ENCODE assay signal across 22 cellular contexts in genomic region chr17:49349535-49349934, GRCh38. TPM values are rescaled to one million over a fixed set of nuclear protein-coding genes. Genes with fewer than 3 reads are reported as not detected.
DNase-seq lines count a peak whose midpoint lies in the region; ATAC-seq and TF ChIP-seq lines count a peak whose summit lies in the region.
"Had no signal": no experiment of that assay in that cellular context is flagged by ENCODE, and none has a peak within 500 bp of the region (broad histone marks: within the 10 kb centered on the region; RNA-seq: fewer than 3 reads in every experiment).

No MANE protein-coding gene starts in this region.

- no peak for ATAC-seq in GM18517 (IDR thresholded peaks at IDR 0.05; ENCODE audit: unreplicated experiment)
- ATAC-seq: GM23338, Panc1 had no signal

- peaks cover 6% of the 10 kb centered on the region for H3K4me1 Mint-ChIP-seq in MCF 10A (ENCODE audit: insufficient read depth, unreplicated experiment)
- H3K4me1 Mint-ChIP-seq in mesothelial cell of epicardium, result peaks cover 6% of the 10 kb centered on the region

- TF ChIP-seq CTCF in MCF 10A (IDR thresholded peaks at IDR 0.05; ENCODE audit: unreplicated experiment) (no peak), breast epithelium (IDR thresholded peaks at IDR 0.05) (no peak), HEK293 (tag by site-specific recombination; IDR thresholded peaks at IDR 0.05) (no peak), RWPE1 (conservative IDR thresholded peaks at IDR 0.05; ENCODE audit: low read depth) (no peak), mesothelial cell of epicardium (IDR thresholded peaks at IDR 0.05; ENCODE audit: unreplicated experiment) (no peak)

- H3K36me3 ChIP-seq in breast epithelium (no peaks in the 10 kb centered on the region), HEK293 (ENCODE audit: control insufficient read depth in 2 of 2, insufficient read depth in 1 of 2, low read length in 2 of 2) (peaks cover 3 to 12% of the 10 kb centered on the region in 2 experiments)
- H3K36me3 ChIP-seq: BLaER1, HAP-1, MG63 had no signal

- H3K4me3 Mint-ChIP-seq in MCF 10A (ENCODE audit: unreplicated experiment) (no peak overlapping the region), mesothelial cell of epicardium (no peak overlapping the region)
- H3K4me3 Mint-ChIP-seq: CD4-positive, alpha-beta T cell; GM23338 had no signal

- intact Hi-C loops in MCF 10A (cut with micrococcal nuclease) (no loop called here), breast epithelium (cut with DNase I; ENCODE audit: low total_unique reads) (no loop called here)

- no peak overlapping the region for H3K27ac ChIP-seq in breast epithelium
- H3K27ac ChIP-seq in HEK293 (ENCODE audit: extremely low read depth, low read depth, low read length), result no peak overlapping the region
- no peak overlapping the region for H3K27ac ChIP-seq in RWPE1
- H3K27ac ChIP-seq: BLaER1 had no signal

- no peaks in the 10 kb centered on the region for H3K9me3 ChIP-seq in breast epithelium
- H3K9me3 ChIP-seq in HEK293 (ENCODE audit: control insufficient read depth, insufficient read depth, low read depth, low read length), result no peaks in the 10 kb centered on the region
- H3K9me3 ChIP-seq: HAP-1, MG63 had no signal

- H3K4me1 ChIP-seq in breast epithelium (peaks cover 0 to 6% of the 10 kb centered on the region in 2 donors), HEK293 (ENCODE audit: control insufficient read depth, insufficient read depth, low read length) (peaks cover 4% of the 10 kb centered on the region; the same call in 1 of the 2 replicates)
- H3K4me1 ChIP-seq: HAP-1 had no signal

- CTCF ChIA-PET in MCF 10A (lab: Yijun Ruan, JAX), result interaction anchor here (1.0 to 1.5 kb wide), 3 partner anchors 19 to 34 kb away, joined by 3 to 6 read pairs (median 4); no protein-coding TSS in a partner anchor
- CTCF ChIA-PET in HEK293 (lab: Yijun Ruan, JAX), result interaction anchor here (1.3 to 1.4 kb wide), 3 partner anchors 19 to 59 kb away, joined by 3 to 4 read pairs (median 3); no protein-coding TSS in a partner anchor
- CTCF ChIA-PET in RWPE1 (lab: Yijun Ruan, JAX), result no interaction called here

- no peaks in the 10 kb centered on the region for H3K9me3 Mint-ChIP-seq in MCF 10A (ENCODE audit: unreplicated experiment)
- peaks cover 5% of the 10 kb centered on the region for H3K9me3 Mint-ChIP-seq in mesothelial cell of epicardium
- H3K9me3 Mint-ChIP-seq: CD4-positive, alpha-beta T cell; GM23338 had no signal

- H3K27me3 ChIP-seq in breast epithelium, result no peaks in the 10 kb centered on the region
- H3K27me3 ChIP-seq: BLaER1, MG63 had no signal

- H3K27me3 Mint-ChIP-seq in MCF 10A (ENCODE audit: insufficient read depth, unreplicated experiment) (no peaks in the 10 kb centered on the region), mesothelial cell of epicardium (ENCODE audit: low read depth) (no peaks in the 10 kb centered on the region)
- H3K27me3 Mint-ChIP-seq: CD4-positive, alpha-beta T cell had no signal

- BruUV-seq in MCF 10A (replicated peaks; lab: Mats Ljungman, UMichigan), result no TSS peak

- H3K4me3 ChIP-seq in breast epithelium (no peak overlapping the region), HEK293 (ENCODE audit: low read depth, low read length) (no peak overlapping the region)
- H3K4me3 ChIP-seq: BLaER1, GM23338, HAP-1, MG63 had no signal

- no peak for DNase-seq in MCF 10A (ENCODE audit: unreplicated experiment)
- no peak for DNase-seq in breast epithelium (ENCODE audit: low spot score in 2 of 2)
- DNase-seq in RWPE1 (ENCODE audit: low spot score), result peak; percentile 7
- no peak for DNase-seq in mesothelial cell of epicardium (ENCODE audit: low spot score in 2 of 2, unreplicated experiment in 2 of 2)
- DNase-seq in NCI-H1092 treated with DMSO at 0.1 percent for 48 hours (lab: John Stamatoyannopoulos, UW), result no peak
- DNase-seq: ACHN; CD4-positive, alpha-beta T cell; COR-L47; DMS 273 treated with DMSO at 0.1 percent for 48 hours; Karpas-422; MG63; NCI-H1694 treated with DMSO at 0.1 percent for 48 hours; NCI-H2081 treated with DMSO at 0.1 percent for 48 hours; NCI-H510A; NCI-H774; T-helper 1 cell had no signal

- peaks cover 18% of the 10 kb centered on the region for H3K36me3 Mint-ChIP-seq in MCF 10A (ENCODE audit: insufficient read depth, unreplicated experiment)
- peaks cover 8% of the 10 kb centered on the region for H3K36me3 Mint-ChIP-seq in mesothelial cell of epicardium

- POLR2A ChIA-PET in MCF 10A (lab: Yijun Ruan, JAX) (interaction anchor here (0.6 to 2.4 kb wide), 4 partner anchors 11 to 799 kb away, joined by 3 to 24 read pairs (median 4); no protein-coding TSS in a partner anchor), HEK293 (lab: Yijun Ruan, JAX) (no interaction called here), RWPE1 (lab: Yijun Ruan, JAX; ENCODE audit: low non-redundant PET) (no interaction called here)

- H3K27ac Mint-ChIP-seq in MCF 10A (ENCODE audit: low read depth, unreplicated experiment), result peak overlapping the region; percentile 19
- peak overlapping the region; percentile 40 for H3K27ac Mint-ChIP-seq in mesothelial cell of epicardium
- H3K27ac Mint-ChIP-seq: CD4-positive, alpha-beta T cell; GM23338 had no signal

- no peak for TF ChIP-seq POLR2A in breast epithelium (IDR thresholded peaks at IDR 0.05)

TF ChIP-seq in HEK293, 187 proteins besides CTCF, POLR2A, EP300 and RAD21:
- no peak for TF ChIP-seq ZNF747 (tag by site-specific recombination; IDR thresholded peaks at IDR 0.05)
- TF ChIP-seq, protein P1, sequence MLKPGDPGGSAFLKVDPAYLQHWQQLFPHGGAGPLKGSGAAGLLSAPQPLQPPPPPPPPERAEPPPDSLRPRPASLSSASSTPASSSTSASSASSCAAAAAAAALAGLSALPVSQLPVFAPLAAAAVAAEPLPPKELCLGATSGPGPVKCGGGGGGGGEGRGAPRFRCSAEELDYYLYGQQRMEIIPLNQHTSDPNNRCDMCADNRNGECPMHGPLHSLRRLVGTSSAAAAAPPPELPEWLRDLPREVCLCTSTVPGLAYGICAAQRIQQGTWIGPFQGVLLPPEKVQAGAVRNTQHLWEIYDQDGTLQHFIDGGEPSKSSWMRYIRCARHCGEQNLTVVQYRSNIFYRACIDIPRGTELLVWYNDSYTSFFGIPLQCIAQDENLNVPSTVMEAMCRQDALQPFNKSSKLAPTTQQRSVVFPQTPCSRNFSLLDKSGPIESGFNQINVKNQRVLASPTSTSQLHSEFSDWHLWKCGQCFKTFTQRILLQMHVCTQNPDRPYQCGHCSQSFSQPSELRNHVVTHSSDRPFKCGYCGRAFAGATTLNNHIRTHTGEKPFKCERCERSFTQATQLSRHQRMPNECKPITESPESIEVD (tag by site-specific recombination; IDR thresholded peaks at IDR 0.05), result peak; percentile 64; the same call in 1 of the 2 replicates

RNA-seq across cellular contexts. Expression of gene ZNF652, which starts 12.5 kb away (rescaled TPM):
- total RNA-seq in MCF 10A (2022) (18.8 and 19.6 TPM in 2 replicates), breast epithelium (100 to 1,000 TPM in 1 of 3 donors, 10 to 100 TPM in 2; 34.2 to 157 (median 72.4) TPM), mesothelial cell of epicardium (64.0 to 66.0 TPM (median 64.3 TPM) in 3 replicates)
